In the genomic region with DNA sequence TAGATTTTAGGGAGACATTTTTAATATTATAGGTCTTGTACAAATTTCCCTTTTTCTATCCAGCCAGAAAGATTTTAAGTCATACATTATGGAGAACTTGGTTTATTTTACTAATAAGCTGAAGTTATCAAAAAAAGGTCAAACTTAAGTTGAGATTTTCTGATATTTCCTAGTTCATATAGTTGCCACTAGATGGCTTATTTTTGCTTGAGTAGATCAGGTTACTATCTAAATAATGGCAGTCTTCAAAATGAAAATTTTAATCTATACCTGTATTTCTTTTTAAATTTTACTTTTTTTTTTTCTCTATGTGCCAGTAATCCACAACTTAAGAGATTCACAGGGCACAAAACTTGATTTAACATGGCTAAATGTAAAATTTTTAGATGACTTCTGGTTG, we compare ENCODE assay signal across 13 cellular contexts. TPM values are rescaled to one million over a fixed set of nuclear protein-coding genes. Genes with fewer than 3 reads are reported as not detected.
DNase-seq lines count a peak whose midpoint lies in the region; TF ChIP-seq lines count a peak whose summit lies in the region.
"Had no signal": no experiment of that assay in that cellular context is flagged by ENCODE, and none has a peak within 500 bp of the region (broad histone marks: within the 10 kb centered on the region; RNA-seq: fewer than 3 reads in every experiment).

No MANE protein-coding gene starts in this region.

- H3K27me3 ChIP-seq in Loucy (ENCODE audit: insufficient read depth, low read length, poor library complexity, severe bottlenecking), result no peaks in the 10 kb centered on the region

- H3K4me3 Mint-ChIP-seq in MCF 10A (ENCODE audit: unreplicated experiment) (no peak overlapping the region), neural crest cell (no peak overlapping the region)
- H3K4me3 Mint-ChIP-seq: T-helper 2 cell treated with Interferon-gamma antibody and Interleukin-4, amounts not matched to agents 5 μg/mL and 100 μg/mL, for 36 hours had no signal

- H3K36me3 ChIP-seq in Loucy (ENCODE audit: insufficient read depth, low read length), result peaks cover 67% of the 10 kb centered on the region; the same call in 1 of the 2 replicates

- H3K27me3 Mint-ChIP-seq in MCF 10A (ENCODE audit: insufficient read depth, unreplicated experiment) (no peaks in the 10 kb centered on the region), neural crest cell (ENCODE audit: low read depth) (no peaks in the 10 kb centered on the region)

- TF ChIP-seq CTCF in Loucy (conservative IDR thresholded peaks at IDR 0.05; ENCODE audit: low read length), result peak; percentile 46
- peak; percentile 50 for TF ChIP-seq CTCF in MCF 10A (IDR thresholded peaks at IDR 0.05; ENCODE audit: unreplicated experiment)
- peak; percentile 64 for TF ChIP-seq CTCF in neural crest cell (conservative IDR thresholded peaks at IDR 0.05)

- H3K36me3 Mint-ChIP-seq in MCF 10A (ENCODE audit: insufficient read depth, unreplicated experiment), result peaks cover 48% of the 10 kb centered on the region
- peaks cover 15% of the 10 kb centered on the region for H3K36me3 Mint-ChIP-seq in neural crest cell (ENCODE audit: low read depth)

- CTCF ChIA-PET in MCF 10A (lab: Yijun Ruan, JAX), result interaction anchor here (0.7 to 2.6 kb wide), 8 partner anchors 9 to 116 kb away, joined by 3 to 15 read pairs (median 4); no protein-coding TSS in a partner anchor

- H3K9me3 ChIP-seq in Loucy (ENCODE audit: insufficient read depth, low read depth, low read length), result no peaks in the 10 kb centered on the region

- no peaks in the 10 kb centered on the region for H3K9me2 ChIP-seq in Loucy (replicated peaks; ENCODE audit: low read depth, low read length)

- H3K9me3 Mint-ChIP-seq in MCF 10A (ENCODE audit: unreplicated experiment) (no peaks in the 10 kb centered on the region), neural crest cell (no peaks in the 10 kb centered on the region)
- H3K9me3 Mint-ChIP-seq: T-helper 2 cell treated with Interferon-gamma antibody and Interleukin-4, amounts not matched to agents 5 μg/mL and 100 μg/mL, for 36 hours had no signal

- H3K79me2 ChIP-seq in Loucy (ENCODE audit: insufficient read depth, low read length), result no peaks in the 10 kb centered on the region

- H3F3A ChIP-seq in Loucy (ENCODE audit: low read depth), result no peaks in the 10 kb centered on the region

- H3K4me1 Mint-ChIP-seq in MCF 10A (ENCODE audit: insufficient read depth, unreplicated experiment) (no peaks in the 10 kb centered on the region), neural crest cell (no peaks in the 10 kb centered on the region)

- H3K4me3 ChIP-seq in Loucy (ENCODE audit: low read length, poor library complexity, severe bottlenecking), result no peak overlapping the region

- no peaks in the 10 kb centered on the region for H3K4me1 ChIP-seq in Loucy (ENCODE audit: insufficient read depth, low read length, poor library complexity, severe bottlenecking)

- peaks cover 5% of the 10 kb centered on the region for H4K20me1 ChIP-seq in Loucy (ENCODE audit: insufficient read depth, low read length, poor library complexity, severe bottlenecking)

- no peak overlapping the region for H3K4me2 ChIP-seq in Loucy (ENCODE audit: low read depth, low read length, poor library complexity, severe bottlenecking)

- POLR2A ChIA-PET in MCF 10A (lab: Yijun Ruan, JAX), result interaction anchor here (0.7 to 0.8 kb wide), 2 partner anchors 8 to 53 kb away, joined by 3 read pairs; a partner anchor contains a TSS

- no peak overlapping the region for H3K9ac ChIP-seq in Loucy (ENCODE audit: low read depth, low read length, poor library complexity, severe bottlenecking)

- intact Hi-C loops in MCF 10A (cut with micrococcal nuclease), result loop anchor here (1.0 kb wide), 1 partner anchor 116 kb away; no protein-coding TSS in a partner anchor

- DNase-seq in NCI-H1417 (lab: John Stamatoyannopoulos, UW) (peak in 2 of 3 experiments; percentile 1 to 18), NCI-H1417 treated with DMSO at 0.1 percent for 48 hours (lab: John Stamatoyannopoulos, UW) (no peak), MCF 10A (ENCODE audit: unreplicated experiment) (no peak), neural crest cell (ENCODE audit: low read depth, low spot score) (no peak), HUDEP-2 (lab: John Stamatoyannopoulos, UW; ENCODE audit: unreplicated experiment in 76 of 76) (no peak), cerebellum (ENCODE audit: low spot score) (no peak)
- DNase-seq in stimulated activated naive CD4-positive, alpha-beta T cell (lab: John Stamatoyannopoulos, UW), result no peak
- DNase-seq: activated naive CD4-positive, alpha-beta T cell treated with anti-CD3 and anti-CD28 coated beads, Interleukin-2, amount 50 U/mL, for 16 hours; NCI-H1048; right cardiac atrium; stimulated activated naive CD8-positive, alpha-beta T cell treated with anti-CD3 and anti-CD28 coated beads, Interleukin-15, Interleukin-2, amounts not matched to agents 100 U/mL and 50 U/mL, for 24 hours had no signal

- no TSS peak for BruUV-seq in MCF 10A (replicated peaks; lab: Mats Ljungman, UMichigan)

- H2AFZ ChIP-seq in Loucy (ENCODE audit: low read length), result no peak overlapping the region

- H3K27ac Mint-ChIP-seq in MCF 10A (ENCODE audit: low read depth, unreplicated experiment) (no peak overlapping the region), neural crest cell (ENCODE audit: unreplicated experiment) (no peak overlapping the region)
- H3K27ac Mint-ChIP-seq: T-helper 2 cell treated with Interferon-gamma antibody and Interleukin-4, amounts not matched to agents 5 μg/mL and 100 μg/mL, for 36 hours had no signal

RNA-seq across cellular contexts. Expression of a gene that starts 52.3 kb away (rescaled TPM):
- 68.6 and 77.9 TPM in 2 replicates for total RNA-seq in MCF 10A (2022)
- 60.0 and 62.2 TPM in 2 replicates for total RNA-seq in neural crest cell
- total RNA-seq in cerebellum, result 194 TPM

Comparison
In these comparisons a context has a peak if more than half of its experiments do, and no peak if none do; other contexts are left out.
1. DNase-seq: peak in NCI-H1417 (2 of 3); none in NCI-H1417 treated with DMSO at 0.1 percent for 48 hours (single experiment), MCF 10A (single experiment), neural crest cell (single experiment), HUDEP-2 (0 of 76), stimulated activated naive CD4-positive, alpha-beta T cell (0 of 6) and cerebellum (single experiment).
2. Peak in every context shown above with its lines, with median percentiles within 50 percentile points of each other: CTCF ChIP-seq.